8 cellular contexts compared by ENCODE assay signal in the genomic region with DNA sequence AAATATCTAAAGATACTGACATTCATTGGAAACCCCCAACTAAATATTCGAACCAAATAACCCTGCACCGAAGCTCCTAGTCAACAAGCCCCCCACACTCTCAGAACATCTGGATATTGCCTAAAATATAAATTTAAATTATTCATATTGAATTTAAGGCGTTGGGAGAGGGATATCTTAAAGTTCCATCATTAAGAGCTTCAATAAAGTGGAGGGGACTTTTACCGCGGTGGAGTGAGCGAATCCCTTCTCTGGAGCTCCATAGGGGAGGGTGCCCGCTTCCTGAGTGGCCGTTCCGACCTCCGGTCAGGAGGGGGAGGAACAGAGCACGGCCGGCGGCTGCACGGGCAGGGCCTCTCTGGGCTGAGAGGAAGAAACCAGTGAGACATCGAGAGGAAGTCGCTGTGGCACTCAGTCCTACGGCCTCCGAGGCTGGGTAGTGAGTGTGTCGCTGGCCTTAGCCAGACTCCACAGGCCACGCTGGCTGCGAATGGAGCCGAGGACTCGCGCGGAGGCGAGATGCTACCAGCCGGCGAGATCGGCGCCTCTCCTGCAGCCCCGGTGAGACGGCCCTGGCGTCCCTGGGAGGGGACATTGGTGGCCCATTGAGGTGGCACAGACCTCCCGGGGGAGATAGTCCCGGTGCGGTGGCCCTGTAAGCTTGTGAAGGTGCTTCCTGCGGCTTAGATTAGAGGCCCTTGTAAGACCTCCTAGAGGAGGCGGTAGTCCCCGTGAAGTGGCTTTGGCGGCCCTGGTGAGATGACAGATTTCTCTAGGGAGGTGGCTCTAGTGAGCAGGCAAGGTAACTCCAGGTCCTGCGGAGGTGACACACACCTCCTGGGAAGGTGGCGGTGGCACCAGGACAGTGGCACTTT. TPM values are rescaled to one million over a fixed set of nuclear protein-coding genes. Genes with fewer than 3 reads are reported as not detected.
DNase-seq lines count a peak whose midpoint lies in the region; FAIRE-seq and TF ChIP-seq lines count a peak whose summit lies in the region.

TSS of gene RINT1 (plus strand) at position 405 of the 875 bp plus-strand sequence. CDS start at position 520, 115 bp downstream.

- peak within 1 kb of the TSS; percentile 99 for H2AFZ ChIP-seq in H1 (ENCODE audit: low read length)

- 0 out of 2 replicates have a peak, but pooled peaks cover 7% of the 10 kb centered on the region for H3K4me1 ChIP-seq in Caco-2
- H3K4me1 ChIP-seq in H1 (replicated peaks in 1 of 4; ENCODE audit: control insufficient read depth in 3 of 4, insufficient read depth in 4 of 4, low read length in 3 of 4): peaks cover 0 to 4% (median 0%) of the 10 kb centered on the region in 4 experiments; a peak in 2 of 7 replicates

- H3K79me1 ChIP-seq in H1 (ENCODE audit: low read depth, low read length): no peaks in the 10 kb centered on the region

- no peak for FAIRE-seq in H1 (lab: Jason Lieb, UNC)

- H3K14ac ChIP-seq in H1 (ENCODE audit: insufficient read length): no peak within 1 kb of the TSS

- H3K27me3 Mint-ChIP-seq in Caco-2 (ENCODE audit: insufficient read depth, unreplicated experiment): no peaks in the 10 kb centered on the region

- H3K56ac ChIP-seq in H1 (replicated peaks; ENCODE audit: insufficient read length, low read depth, low read length): peak within 1 kb of the TSS; percentile 59

- BruUV-seq in Caco-2 (replicated peaks; lab: Mats Ljungman, UMichigan): no TSS peak

- H3K79me2 ChIP-seq in H1 (ENCODE audit: control insufficient read depth in 1 of 2, insufficient read depth in 2 of 2, low read length in 2 of 2): peaks cover 0 to 12% of the 10 kb centered on the region in 2 experiments; a peak in 1 of 4 replicates

- no peak within 1 kb of the TSS for H2AK5ac ChIP-seq in H1 (ENCODE audit: low read depth, low read length)

- H3K36me3 Mint-ChIP-seq in Caco-2 (ENCODE audit: insufficient read depth, unreplicated experiment): peaks cover 12% of the 10 kb centered on the region

- H3K36me3 ChIP-seq in Caco-2 (ENCODE audit: control insufficient read depth, insufficient read depth, low read length): no peaks in the 10 kb centered on the region
- peaks cover 0 to 3% (median 0%) of the 10 kb centered on the region in 4 experiments; a peak in 1 of 8 replicates for H3K36me3 ChIP-seq in H1 (ENCODE audit: control insufficient read depth in 2 of 4, insufficient read depth in 4 of 4, low read length in 3 of 4)

- H2BK12ac ChIP-seq in H1 (ENCODE audit: low read depth, low read length): no peak within 1 kb of the TSS

- WGBS in H1 (ENCODE audit: extremely low coverage in 1 of 2, insufficient coverage in 1 of 2, insufficient read length in 1 of 2, insufficient replicate concordance in 2 of 2, low coverage in 1 of 2, low lambda C conversion rate in 2 of 2, missing lambda C conversion rate in 1 of 2), 2 experiments: 5% methylated on average over 42 of the region's 42 CpGs; no CpG with 5 or more reads in 1 of the 2 experiments

- peak within 1 kb of the TSS; percentile 24 for H2BK120ac ChIP-seq in H1 (replicated peaks; ENCODE audit: low read depth, low read length)

- H3K4me2 ChIP-seq in H1 (ENCODE audit: insufficient read depth in 1 of 2, low read depth in 2 of 2, low read length in 2 of 2): peak within 1 kb of the TSS; percentile 70 to 77

- no peak within 1 kb of the TSS for H3K4ac ChIP-seq in H1 (replicated peaks; ENCODE audit: insufficient read length, low read depth, low read length)

- TF ChIP-seq CTCF in Caco-2 (IDR thresholded peaks at IDR 0.05; ENCODE audit: insufficient read depth in 1 of 2, low read depth in 1 of 2, low read length in 1 of 2, severe bottlenecking in 1 of 2, unreplicated experiment in 1 of 2) (peak; percentile 70 to 81), GM20000 (IDR thresholded peaks at IDR 0.05; ENCODE audit: extremely low read depth, missing control alignments) (peak; percentile 96), H1 (IDR thresholded peaks at IDR 0.05; ENCODE audit: control extremely low read depth in 1 of 3, insufficient read depth in 1 of 3, low read depth in 1 of 3, low read length in 3 of 3) (peak; percentile 74 to 83 (median 82))

- peak within 1 kb of the TSS; percentile 51 for H4K91ac ChIP-seq in H1 (replicated peaks; ENCODE audit: insufficient read length, low read length)

- peak in 1 of 2 experiments; percentile 23; a peak in 1 of 4 replicates for TF ChIP-seq RAD21 in H1 (IDR thresholded peaks at IDR 0.05 in 1 of 2, conservative IDR thresholded peaks at IDR 0.05 in 1 of 2; ENCODE audit: low read depth in 2 of 2, low read length in 2 of 2)

- H2BK5ac ChIP-seq in H1 (ENCODE audit: low read depth, low read length): peak within 1 kb of the TSS; percentile 81; the same call in 1 of the 2 replicates

- H3K9me3 Mint-ChIP-seq in Caco-2 (ENCODE audit: unreplicated experiment): no peaks in the 10 kb centered on the region

- no peaks in the 10 kb centered on the region for H3K27me3 ChIP-seq in Caco-2 (replicated peaks; ENCODE audit: control insufficient read depth, insufficient read depth, low read length)
- H3K27me3 ChIP-seq in H1 (replicated peaks in 1 of 4; ENCODE audit: control insufficient read depth in 3 of 4, extremely low read depth in 1 of 4, insufficient read depth in 3 of 4, low read length in 3 of 4): no peaks in the 10 kb centered on the region

- peaks cover 7% of the 10 kb centered on the region; the same call in 1 of the 2 replicates for H3K23me2 ChIP-seq in H1 (ENCODE audit: low read depth, low read length)

- no peak within 1 kb of the TSS for H3K27ac ChIP-seq in H1 (ENCODE audit: low read depth, low read length)

- peak within 1 kb of the TSS; percentile 65 for H3K4me3 Mint-ChIP-seq in Caco-2 (ENCODE audit: unreplicated experiment)

- H3K9me3 ChIP-seq in Caco-2: no peaks in the 10 kb centered on the region
- no peaks in the 10 kb centered on the region for H3K9me3 ChIP-seq in H1 (ENCODE audit: insufficient read depth in 2 of 2, low read depth in 1 of 2, low read length in 1 of 2)

- peak within 1 kb of the TSS; percentile 57 for H4K5ac ChIP-seq in H1 (ENCODE audit: insufficient read length, low read depth, low read length)

- TF ChIP-seq EP300 in H1 (IDR thresholded peaks at IDR 0.05; ENCODE audit: borderline replicate concordance in 1 of 2, low read depth in 2 of 2, low read length in 2 of 2): no peak

- H3K23ac ChIP-seq in H1 (ENCODE audit: insufficient read length): no peak within 1 kb of the TSS

- peak within 1 kb of the TSS; percentile 93 for H3K18ac ChIP-seq in H1 (ENCODE audit: extremely low read depth, low read length)

- peaks cover 7% of the 10 kb centered on the region for H3K4me1 Mint-ChIP-seq in Caco-2 (ENCODE audit: low read depth, unreplicated experiment)

- H3K27ac Mint-ChIP-seq in Caco-2 (ENCODE audit: unreplicated experiment): peak within 1 kb of the TSS; percentile 85

- peak within 1 kb of the TSS; percentile 90 for H3K4me3 ChIP-seq in Caco-2 (ENCODE audit: low read depth, low read length)
- peak within 1 kb of the TSS; percentile 86 to 99 (median 96) for H3K4me3 ChIP-seq in H1 (ENCODE audit: extremely low read depth in 1 of 4, insufficient read depth in 2 of 4, low read depth in 3 of 4, low read length in 4 of 4)

- DNase-seq in Caco-2 (peak; percentile 92 to 96), GM20000 (ENCODE audit: low spot score) (peak; percentile 87), HT-29 (ENCODE audit: low spot score) (peak; percentile 97), NOMO-1 treated with DMSO at 0.1 percent for 48 hours (lab: John Stamatoyannopoulos, UW; ENCODE audit: unreplicated experiment) (peak; percentile 78), H1 (ENCODE audit: low read depth in 1 of 2, low spot score in 2 of 2) (peak; percentile 70 to 98), mesenteric fat pad (ENCODE audit: low spot score) (peak; percentile 96)
- peak; percentile 76 to 78 for DNase-seq in activated CD8-positive, alpha-beta memory T cell treated with anti-CD3 and anti-CD28 coated beads for 4 hours (ENCODE audit: low read depth in 2 of 2)
- DNase-seq in stimulated activated CD8-positive, alpha-beta memory T cell treated with anti-CD3 and anti-CD28 coated beads, Interleukin-15, amount 100 ng/mL, for 24 hours (ENCODE audit: low read depth): peak; percentile 71

- H4K8ac ChIP-seq in H1 (ENCODE audit: extremely low read depth, insufficient read depth, low read length): peak within 1 kb of the TSS; percentile 92; the same call in 1 of the 2 replicates

- peak within 1 kb of the TSS; percentile 90; the same call in 1 of the 2 replicates for H2BK20ac ChIP-seq in H1 (ENCODE audit: low read length)

- CTCF ChIA-PET in Caco-2 (lab: Charles Lee) (interaction anchor here (0.6 to 1.3 kb wide), 8 partner anchors 11 to 386 kb away, joined by 3 to 5 read pairs (median 3); no protein-coding TSS in a partner anchor), H1 (lab: Charles Lee; ENCODE audit: partially characterized antibody) (interaction anchor here (0.6 to 3.6 kb wide), 54 partner anchors 9 to 1440 kb away, joined by 3 to 35 read pairs (median 4); partner anchors contain the start of gene EFCAB10)

- peak; percentile 86 to 97 for TF ChIP-seq POLR2A in H1 (IDR thresholded peaks at IDR 0.05; ENCODE audit: control extremely low read depth in 1 of 2, low read depth in 2 of 2, low read length in 2 of 2)

- intact Hi-C loops in Caco-2 (cut with micrococcal nuclease; ENCODE audit: unreplicated experiment): loop anchor here (1.0 to 2.0 kb wide), 2 partner anchors 10 to 57 kb away; partner anchors contain the start of gene PUS7

- H2BK15ac ChIP-seq in H1 (ENCODE audit: low read length): peak within 1 kb of the TSS; percentile 95; the same call in 1 of the 2 replicates

- H3K9ac ChIP-seq in H1 (replicated peaks in 1 of 4; ENCODE audit: extremely low read depth in 1 of 4, low read depth in 3 of 4, low read length in 3 of 4): peak within 1 kb of the TSS in 3 of 4 experiments; percentile 83 to 89 (median 85); a peak in 6 of 7 replicates

- no peaks in the 10 kb centered on the region for H4K20me1 ChIP-seq in H1 (replicated peaks in 1 of 2; ENCODE audit: control insufficient read depth in 1 of 2, insufficient read depth in 2 of 2, low read length in 2 of 2)

- POLR2A ChIA-PET in Caco-2 (lab: Charles Lee) (interaction anchor here (0.5 to 1.4 kb wide), 7 partner anchors 11 to 605 kb away, joined by 3 to 8 read pairs (median 3); partner anchors contain the start of genes EFCAB10, KMT2E and PUS7), H1 (lab: Charles Lee; ENCODE audit: partially characterized antibody) (interaction anchor here (0.6 to 6.0 kb wide), 19 partner anchors 9 to 373 kb away, joined by 3 to 77 read pairs (median 4); partner anchors contain the start of genes EFCAB10 and PUS7)

RNA-seq across cellular contexts. Expression of gene RINT1, which starts in this region (rescaled TPM):
- 23.9 and 28.0 TPM in 2 replicates for total RNA-seq in Caco-2 (2022)
- 5.7 and 7.4 TPM in 2 replicates for total RNA-seq in HT-29 (2014; rRNA removed; shearing (Covaris generic))
- 18.6 and 21.8 TPM in 2 replicates for total RNA-seq in H1 (2021; fragmentation: NEBNext Ultra II Directional; extraction: Animal tissue kit (Norgen Biotek cat#: 25700))
- polyA plus RNA-seq in H1 (2011; rRNA removed): 5.0 and 7.8 TPM in 2 replicates
- polyA plus RNA-seq in H1 (2011; cell fraction: cytosol; rRNA removed): 10.5 TPM
- polyA plus RNA-seq in H1 (2011; cell fraction: nucleus; rRNA removed): 7.7 TPM
- polyA plus RNA-seq in H1 (2012, experiment 1 of 2): 10.3 to 16.4 TPM (median 11.8 TPM) in 4 replicates
- 1.8 TPM for polyA plus RNA-seq in H1 (2012, experiment 2 of 2)
- polyA plus RNA-seq in H1 (2013, experiment 1 of 2): 13.3 TPM
- 12.9 TPM for polyA plus RNA-seq in H1 (2013, experiment 2 of 2)
- polyA minus RNA-seq in H1 (2011; rRNA and poly(A)+ RNA removed): 14.6 and 15.9 TPM in 2 replicates
- 15.6 TPM for polyA minus RNA-seq in H1 (2011; cell fraction: cytosol; rRNA and poly(A)+ RNA removed)
- polyA minus RNA-seq in H1 (2011; cell fraction: nucleus; rRNA and poly(A)+ RNA removed): 13.2 TPM
- 17.7 TPM for total RNA-seq in mesenteric fat pad
